ENCODE assay signal across 1 cellular context in genomic region chr20:63534831-63535651, GRCh38.
TF ChIP-seq lines count a peak whose summit lies in the region.

No MANE protein-coding gene starts in this region.

TF ChIP-seq in SK-N-SH, 30 proteins besides CTCF, POLR2A, EP300 and RAD21 (continued from another document):
- no peak for TF ChIP-seq USF2 (IDR thresholded peaks at IDR 0.05; ENCODE audit: borderline replicate concordance, low read depth, low read length)
- no peak for TF ChIP-seq RCOR1 (IDR thresholded peaks at IDR 0.05; ENCODE audit: low read length)
- TF ChIP-seq NFIC (IDR thresholded peaks at IDR 0.05; ENCODE audit: borderline replicate concordance): no peak
- TF ChIP-seq MXI1 (IDR thresholded peaks at IDR 0.05; ENCODE audit: low read depth, low read length): no peak
- TF ChIP-seq TCF12 (IDR thresholded peaks at IDR 0.05): no peak
- no peak for TF ChIP-seq ZBTB33 (IDR thresholded peaks at IDR 0.05; ENCODE audit: borderline replicate concordance, low read depth)
- TF ChIP-seq YY1 (IDR thresholded peaks at IDR 0.05; ENCODE audit: low read depth): no peak
- TF ChIP-seq MEF2A (IDR thresholded peaks at IDR 0.05; ENCODE audit: borderline replicate concordance, low read depth): no peak
- TF ChIP-seq FOSL2 (IDR thresholded peaks at IDR 0.05; ENCODE audit: borderline replicate concordance, low read depth): no peak
- no peak for TF ChIP-seq RXRA (IDR thresholded peaks at IDR 0.05; ENCODE audit: borderline replicate concordance, low read depth)
- TF ChIP-seq PBX3 (IDR thresholded peaks at IDR 0.05): no peak
- TF ChIP-seq POLR2AphosphoS5 (IDR thresholded peaks at IDR 0.05; ENCODE audit: low read depth, low read length): no peak
- no peak for TF ChIP-seq USF1 (IDR thresholded peaks at IDR 0.05; ENCODE audit: borderline replicate concordance, low read depth)
